In the genomic region with DNA sequence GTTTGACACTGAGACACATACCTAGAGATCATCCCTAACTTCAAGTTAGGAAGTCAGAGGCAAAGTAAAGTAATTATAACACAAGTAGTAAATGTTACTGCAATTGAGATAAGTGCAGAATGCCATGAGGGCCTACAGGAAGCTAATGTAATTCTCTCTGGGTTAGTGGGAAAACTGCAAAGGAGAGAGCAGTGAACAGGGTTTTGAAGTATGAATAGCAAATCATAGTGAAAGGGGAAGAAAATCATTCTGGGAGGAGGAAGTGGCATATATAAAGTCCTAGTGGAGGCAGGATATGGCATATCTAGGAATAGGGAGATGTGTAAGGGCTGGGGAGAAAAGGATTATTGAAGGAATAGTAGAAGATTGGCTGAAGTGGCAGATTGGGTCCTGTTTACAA, we compare ENCODE assay signal across 29 cellular contexts. TPM values are rescaled to one million over a fixed set of nuclear protein-coding genes. Genes with fewer than 3 reads are reported as not detected.
"Had no signal": no experiment of that assay in that cellular context is flagged by ENCODE, and none has a peak within 500 bp of the region (broad histone marks: within the 10 kb centered on the region; RNA-seq: fewer than 3 reads in every experiment).

No MANE protein-coding gene starts in this region.

- H3K27me3 ChIP-seq: gastroesophageal sphincter, hepatocyte, neural progenitor cell, right lobe of liver, testis, transverse colon had no signal

- H3K9ac ChIP-seq: neural progenitor cell had no signal

- H3K27me3 Mint-ChIP-seq: activated naive CD4-positive, alpha-beta T cell treated with anti-CD3 and anti-CD28 coated beads, Interleukin-2, amount 10 ng/mL, durations not matched to agents 7 days and 5 days; activated T-cell treated with anti-CD3 and anti-CD28 coated beads, Interleukin-2, amount 50 U/mL, for 24 hours; effector memory CD8-positive, alpha-beta T cell; naive thymus-derived CD4-positive, alpha-beta T cell had no signal

- H3K4me1 Mint-ChIP-seq: activated naive CD4-positive, alpha-beta T cell treated with anti-CD3 and anti-CD28 coated beads, Interleukin-2, amount 10 ng/mL, durations not matched to agents 7 days and 5 days had no signal

- H3K4me2 ChIP-seq: hepatocyte, neural progenitor cell had no signal

- ATAC-seq: activated CD4-positive, CD25-positive, alpha-beta regulatory T cell treated with anti-CD3 and anti-CD28 coated beads, Interleukin-2, amount 50 U/mL, for 24 hours; effector memory CD8-positive, alpha-beta T cell; gastroesophageal sphincter; naive thymus-derived CD4-positive, alpha-beta T cell; stimulated activated naive CD8-positive, alpha-beta T cell treated with anti-CD3 and anti-CD28 coated beads, Interleukin-15, Interleukin-2, amounts not matched to agents 100 U/mL and 50 U/mL, for 24 hours had no signal

- H3K27ac ChIP-seq: gastroesophageal sphincter, hepatocyte, neural progenitor cell, right lobe of liver, testis, transverse colon, WERI-Rb-1 had no signal

- H3K27ac Mint-ChIP-seq: activated naive CD4-positive, alpha-beta T cell treated with anti-CD3 and anti-CD28 coated beads, Interleukin-2, amount 10 ng/mL, durations not matched to agents 7 days and 5 days; activated T-cell treated with anti-CD3 and anti-CD28 coated beads, Interleukin-2, amount 50 U/mL, for 24 hours; effector memory CD8-positive, alpha-beta T cell; naive thymus-derived CD4-positive, alpha-beta T cell; neural progenitor cell had no signal

- H3K36me3 ChIP-seq: gastroesophageal sphincter, neural progenitor cell, right lobe of liver, transverse colon had no signal

- DNase-seq: activated CD4-positive, alpha-beta T cell treated with anti-CD3 and anti-CD28 coated beads for 48 hours; activated CD4-positive, alpha-beta T cell treated with anti-CD3 and anti-CD28 coated beads, Interleukin-2, amount 50 U/mL, for 48 hours; activated CD8-positive, alpha-beta memory T cell treated with anti-CD3 and anti-CD28 coated beads, Interleukin-2, amount 50 U/mL, for 48 hours; activated gamma-delta T cell; activated naive CD4-positive, alpha-beta T cell treated with anti-CD3 and anti-CD28 coated beads, Interleukin-2, amount 10 ng/mL, durations not matched to agents 7 days and 5 days; activated T-cell treated with anti-CD3 and anti-CD28 coated beads, Interleukin-2, amount 50 U/mL, for 24 hours; amygdala; caudate nucleus; cortex of kidney; effector memory CD8-positive, alpha-beta T cell; islet precursor cell; mammary epithelial cell; midbrain; naive thymus-derived CD4-positive, alpha-beta T cell; posterior cingulate gyrus; right lobe of liver; stimulated activated CD4-positive, alpha-beta T cell treated with anti-CD3 and anti-CD28 coated beads, Interleukin-12 subunit alpha, Interleukin-12 subunit beta, amount 100 ng/mL, for 4 hours; stimulated activated CD4-positive, alpha-beta T cell treated with anti-CD3 and anti-CD28 coated beads, Interleukin-4, amount 100 ng/mL, for 1 hour; stimulated activated naive CD8-positive, alpha-beta T cell treated with anti-CD3 and anti-CD28 coated beads, Interleukin-15, Interleukin-2, amounts not matched to agents 100 U/mL and 50 U/mL, for 24 hours; testis; transverse colon; WERI-Rb-1 had no signal

- H3K9me3 Mint-ChIP-seq: activated naive CD4-positive, alpha-beta T cell treated with anti-CD3 and anti-CD28 coated beads, Interleukin-2, amount 10 ng/mL, durations not matched to agents 7 days and 5 days; activated T-cell treated with anti-CD3 and anti-CD28 coated beads, Interleukin-2, amount 50 U/mL, for 24 hours; effector memory CD8-positive, alpha-beta T cell; naive thymus-derived CD4-positive, alpha-beta T cell; neural progenitor cell had no signal

- H3K4me3 ChIP-seq: gastroesophageal sphincter, hepatocyte, neural progenitor cell, right lobe of liver, testis, transverse colon had no signal

- H3K4me1 ChIP-seq: testis had no signal

- H3K4me3 Mint-ChIP-seq: activated naive CD4-positive, alpha-beta T cell treated with anti-CD3 and anti-CD28 coated beads, Interleukin-2, amount 10 ng/mL, durations not matched to agents 7 days and 5 days; activated T-cell treated with anti-CD3 and anti-CD28 coated beads, Interleukin-2, amount 50 U/mL, for 24 hours; effector memory CD8-positive, alpha-beta T cell; naive thymus-derived CD4-positive, alpha-beta T cell; neural progenitor cell had no signal

- H3K9me3 ChIP-seq: gastroesophageal sphincter, right lobe of liver, testis, transverse colon had no signal

RNA-seq across cellular contexts. Expression of gene CHRDL2, which starts 45.3 kb away (rescaled TPM):
- total RNA-seq: chondrocyte; fibroblast of lung; fibroblast of villous mesenchyme; mammary epithelial cell; naive thymus-derived CD4-positive, alpha-beta T cell had no signal
- polyA plus RNA-seq: fibroblast of lung; mammary epithelial cell; naive thymus-derived CD4-positive, alpha-beta T cell had no signal
